In the genomic region with DNA sequence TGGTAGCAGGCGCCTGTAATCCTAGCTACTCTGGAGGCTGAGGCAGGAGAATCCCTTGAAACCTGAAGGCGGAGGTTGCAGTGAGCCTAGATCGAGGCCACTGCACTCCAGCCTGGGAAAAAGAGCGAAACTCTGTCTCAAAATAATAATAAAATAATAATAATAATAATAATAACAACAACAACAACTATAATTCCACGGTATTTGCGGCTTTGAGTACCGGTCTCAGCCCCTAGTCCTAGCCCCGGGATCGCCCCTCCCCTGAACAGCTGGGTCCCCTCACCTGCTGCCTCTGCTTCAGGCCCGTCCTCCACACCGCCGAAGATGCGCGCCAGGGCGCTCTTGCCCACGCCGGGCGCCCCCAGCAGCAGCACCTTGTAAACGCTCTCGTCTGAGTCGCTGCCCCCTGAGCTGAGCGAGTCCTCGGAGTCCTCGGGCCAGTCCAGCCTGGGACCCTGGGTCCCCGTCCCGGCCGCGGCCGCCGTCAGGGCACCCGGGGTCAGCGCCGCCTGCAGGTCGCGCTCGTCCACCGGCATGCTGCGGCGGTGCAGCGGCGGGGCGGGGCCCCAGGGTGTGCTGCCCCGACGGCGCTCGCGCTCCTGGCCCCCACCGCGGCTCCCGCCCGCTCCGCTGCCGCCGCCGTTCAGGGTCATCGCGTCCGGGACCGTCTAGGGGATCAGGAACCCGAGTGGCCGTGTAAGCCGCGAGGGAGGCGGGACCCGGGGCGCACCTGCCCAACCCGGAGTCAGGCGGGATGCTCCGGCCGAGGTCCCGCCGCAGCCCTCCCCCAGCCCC, we compare ENCODE assay signal across 8 cellular contexts. TPM values are rescaled to one million over a fixed set of nuclear protein-coding genes. Genes with fewer than 3 reads are reported as not detected.
A peak's percentile ranks its signal among the peaks of the same experiment; 100 is the strongest.
DNase-seq lines count a peak whose midpoint lies in the region; ATAC-seq, FAIRE-seq and TF ChIP-seq lines count a peak whose summit lies in the region.
"Had no signal": no experiment of that assay in that cellular context is flagged by ENCODE, and none has a peak within 500 bp of the region (broad histone marks: within the 10 kb centered on the region; RNA-seq: fewer than 3 reads in every experiment).

No MANE protein-coding gene starts in this region.

- TF ChIP-seq CTCF in Peyer's patch (IDR thresholded peaks at IDR 0.05) (peak in 4 of 6 experiments; percentile 39 to 77 (median 68)), body of pancreas (IDR thresholded peaks at IDR 0.05) (peak in 3 of 7 experiments; percentile 17 to 49 (median 39)), kidney (IDR thresholded peaks at IDR 0.05; ENCODE audit: borderline replicate concordance, extremely low read depth, insufficient read depth) (peak; percentile 26)

- H3K27ac ChIP-seq in Peyer's patch = peak overlapping the region; percentile 2 to 81 (median 70)
- H3K27ac ChIP-seq in body of pancreas = no peak overlapping the region
- peak overlapping the region; percentile 67 to 88 for H3K27ac ChIP-seq in kidney (ENCODE audit: low read depth in 2 of 2, low read length in 2 of 2)

- TF ChIP-seq POLR2A in Peyer's patch (IDR thresholded peaks at IDR 0.05) = no peak
- no peak for TF ChIP-seq POLR2A in body of pancreas (IDR thresholded peaks at IDR 0.05)

- peaks cover 0 to 39% (median 8%) of the 10 kb centered on the region in 4 donors for H3K4me1 ChIP-seq in Peyer's patch
- peaks cover 19% of the 10 kb centered on the region for H3K4me1 ChIP-seq in body of pancreas
- peaks cover 14 to 23% of the 10 kb centered on the region in 2 donors for H3K4me1 ChIP-seq in kidney (ENCODE audit: control insufficient read depth in 1 of 2, insufficient read depth in 1 of 2, low read depth in 1 of 2, low read length in 2 of 2)

- H3K4me3 Mint-ChIP-seq in stimulated activated effector memory CD8-positive, alpha-beta T cell treated with anti-CD3 and anti-CD28 coated beads, Interleukin-12 subunit alpha, Interleukin-12 subunit beta, amount 100 ng/mL, for 72 hours = peak overlapping the region; percentile 69

- H3K4me3 ChIP-seq in Peyer's patch (peak overlapping the region; percentile 20 to 70 (median 58)), body of pancreas (no peak overlapping the region), kidney (ENCODE audit: low read length in 2 of 2) (peak overlapping the region; percentile 42 to 46)

- ATAC-seq in GM18909 (IDR thresholded peaks at IDR 0.05; ENCODE audit: poor library complexity, unreplicated experiment) (peak; percentile 52), body of pancreas (peak; percentile 57), HG03342 (IDR thresholded peaks at IDR 0.05; ENCODE audit: unreplicated experiment) (no peak)
- ATAC-seq in stimulated activated effector memory CD8-positive, alpha-beta T cell treated with anti-CD3 and anti-CD28 coated beads, Interleukin-12 subunit alpha, Interleukin-12 subunit beta, amount 100 ng/mL, for 72 hours = peak; percentile 72

- intact Hi-C loops in body of pancreas (cut with DNase I) (no loop called here), kidney (cut with DNase I) (no loop called here)

- H3K9me3 ChIP-seq in Peyer's patch (no peaks in the 10 kb centered on the region), body of pancreas (no peaks in the 10 kb centered on the region), kidney (ENCODE audit: control insufficient read depth in 1 of 2, low read length in 2 of 2) (no peaks in the 10 kb centered on the region)

- H3K27me3 ChIP-seq in Peyer's patch = no peaks in the 10 kb centered on the region
- peaks cover 0 to 12% of the 10 kb centered on the region in 2 donors for H3K27me3 ChIP-seq in body of pancreas

- 9 to 37% methylated on average over 18 to 64 of the region's 72 CpGs for WGBS in body of pancreas, 2 donors

- peaks cover 42% of the 10 kb centered on the region for H3K4me1 Mint-ChIP-seq in stimulated activated effector memory CD8-positive, alpha-beta T cell treated with anti-CD3 and anti-CD28 coated beads, Interleukin-12 subunit alpha, Interleukin-12 subunit beta, amount 100 ng/mL, for 72 hours

- H3K9me3 Mint-ChIP-seq in stimulated activated effector memory CD8-positive, alpha-beta T cell treated with anti-CD3 and anti-CD28 coated beads, Interleukin-12 subunit alpha, Interleukin-12 subunit beta, amount 100 ng/mL, for 72 hours = no peaks in the 10 kb centered on the region

- no peaks in the 10 kb centered on the region for H3K36me3 Mint-ChIP-seq in stimulated activated effector memory CD8-positive, alpha-beta T cell treated with anti-CD3 and anti-CD28 coated beads, Interleukin-12 subunit alpha, Interleukin-12 subunit beta, amount 100 ng/mL, for 72 hours

- FAIRE-seq in kidney (lab: Jason Lieb, UNC) = no peak

- H3K9ac ChIP-seq in kidney (ENCODE audit: low read length in 2 of 2) = peak overlapping the region; percentile 38 to 41

- H3K36me3 ChIP-seq in Peyer's patch = no peaks in the 10 kb centered on the region
- no peaks in the 10 kb centered on the region for H3K36me3 ChIP-seq in body of pancreas (replicated peaks in 1 of 2; ENCODE audit: insufficient read depth in 1 of 2, low read depth in 2 of 2)
- no peaks in the 10 kb centered on the region for H3K36me3 ChIP-seq in kidney (ENCODE audit: control insufficient read depth in 1 of 2, insufficient read depth in 2 of 2, low read length in 2 of 2)

- H3K27ac Mint-ChIP-seq in stimulated activated effector memory CD8-positive, alpha-beta T cell treated with anti-CD3 and anti-CD28 coated beads, Interleukin-12 subunit alpha, Interleukin-12 subunit beta, amount 100 ng/mL, for 72 hours = no peak overlapping the region

- DNase-seq in Peyer's patch = peak in 2 of 3 donors; percentile 69 to 74
- DNase-seq in body of pancreas = peak in 2 of 4 donors; percentile 30 to 47
- DNase-seq in kidney = no peak
- DNase-seq in stimulated activated effector memory CD8-positive, alpha-beta T cell treated with anti-CD3 and anti-CD28 coated beads, Interleukin-12 subunit alpha, Interleukin-12 subunit beta, amount 100 ng/mL, for 72 hours (ENCODE audit: low spot score in 2 of 2) = peak; percentile 53 to 72
- DNase-seq in NCI-H2029 treated with DMSO at 0.1 percent for 48 hours (lab: John Stamatoyannopoulos, UW) = no peak

RNA-seq across cellular contexts. Expression of a gene that starts 0.6 kb away (rescaled TPM):
- total RNA-seq in Peyer's patch (1 to 10 TPM in 3 of 4 donors, under 1 TPM in 1; 0.53 to 4.1 (median 2.8) TPM), body of pancreas (1 to 10 TPM in 1 of 2 donors, not detected in 1; 8.3 TPM), kidney (90.9 TPM)
- 14.3 TPM for polyA plus RNA-seq in kidney (ENCODE audit: insufficient read depth, low read depth, low replicate concordance)

RNA-seq across cellular contexts. Expression of a gene that starts 6.0 kb away (rescaled TPM):
- total RNA-seq in Peyer's patch (10 to 100 TPM in 3 of 4 donors, not detected in 1; 11.3 to 19.5 (median 15.4) TPM), body of pancreas (not detected), kidney (1,188 TPM)
- 1,180 TPM for polyA plus RNA-seq in kidney (ENCODE audit: insufficient read depth, low read depth, low replicate concordance)
- total RNA-seq: subcutaneous adipose tissue had no signal

RNA-seq across cellular contexts. Expression of a gene that starts 9.5 kb away (rescaled TPM):
- 10 to 100 TPM; 28.1 to 72.7 (median 55.2) TPM for total RNA-seq in Peyer's patch
- total RNA-seq in body of pancreas = 10 to 100 TPM in 1 of 2 donors, 1 to 10 TPM in 1; 7.6 to 15.3 TPM
- total RNA-seq in kidney = 71.2 TPM
- polyA plus RNA-seq in kidney (ENCODE audit: insufficient read depth, low read depth, low replicate concordance) = 284 TPM

RNA-seq across cellular contexts. Expression of a gene that starts 10.6 kb away (rescaled TPM):
- total RNA-seq in Peyer's patch = 1,000 to 10,000 TPM in 3 of 4 donors, 100 to 1,000 TPM in 1; 113 to 4,512 (median 3,000) TPM
- 10 to 100 TPM; 24.9 to 29.3 TPM for total RNA-seq in body of pancreas
- total RNA-seq in kidney = 72.1 TPM
- polyA plus RNA-seq in kidney (ENCODE audit: insufficient read depth, low read depth, low replicate concordance) = 76.9 TPM

RNA-seq across cellular contexts. Expression of a gene that starts 36.3 kb away (rescaled TPM):
- total RNA-seq in Peyer's patch = 100 to 1,000 TPM in 3 of 4 donors, 10 to 100 TPM in 1; 28.9 to 227 (median 161) TPM
- 1 to 10 TPM; 5.2 to 5.6 TPM for total RNA-seq in body of pancreas
- 2.1 TPM for total RNA-seq in kidney
- polyA plus RNA-seq in kidney (ENCODE audit: insufficient read depth, low read depth, low replicate concordance) = 7.8 TPM

Comparison
In these comparisons a context has a peak if more than half of its experiments do, and no peak if none do; other contexts are left out.
1. DNase-seq: peak in Peyer's patch (2 of 3) and stimulated activated effector memory CD8-positive, alpha-beta T cell treated with anti-CD3 and anti-CD28 coated beads, Interleukin-12 subunit alpha, Interleukin-12 subunit beta, amount 100 ng/mL, for 72 hours (2 of 2); none in kidney (single experiment) and NCI-H2029 treated with DMSO at 0.1 percent for 48 hours (single experiment).
2. H3K27ac ChIP-seq: peak in Peyer's patch (4 of 4) and kidney (2 of 2); none in body of pancreas (0 of 4).
3. H3K4me3 ChIP-seq: peak in Peyer's patch (4 of 4) and kidney (2 of 2); none in body of pancreas (0 of 2).
4. RNA of a gene that starts 6.0 kb away (total RNA-seq): 1,188 TPM in kidney (single experiment); 11.3 to 19.5 TPM in Peyer's patch and not detected in body of pancreas; every median in the first group is over 10 times any median in the second.